In genomic region chr3:114217266-114217665, GRCh38 we compare ENCODE assay signal across 1 cellular context.
TF ChIP-seq lines count a peak whose summit lies in the region.

No MANE protein-coding gene starts in this region.

TF ChIP-seq in SK-N-SH, 30 proteins besides CTCF, POLR2A, EP300 and RAD21 (continued from another document):
- no peak for TF ChIP-seq ZBTB33 (IDR thresholded peaks at IDR 0.05; ENCODE audit: borderline replicate concordance, low read depth)
- TF ChIP-seq TEAD4 (IDR thresholded peaks at IDR 0.05; ENCODE audit: borderline replicate concordance, insufficient read depth) = no peak
- no peak for TF ChIP-seq FOSL2 (IDR thresholded peaks at IDR 0.05; ENCODE audit: borderline replicate concordance, low read depth)
- TF ChIP-seq MEF2A (IDR thresholded peaks at IDR 0.05; ENCODE audit: borderline replicate concordance, low read depth) = no peak
- TF ChIP-seq NFIC (IDR thresholded peaks at IDR 0.05; ENCODE audit: borderline replicate concordance) = no peak
- no peak for TF ChIP-seq RXRA (IDR thresholded peaks at IDR 0.05; ENCODE audit: borderline replicate concordance, low read depth)
- no peak for TF ChIP-seq TAF1 (IDR thresholded peaks at IDR 0.05; ENCODE audit: borderline replicate concordance, low read depth, low read length)
- no peak for TF ChIP-seq RFX5 (IDR thresholded peaks at IDR 0.05; ENCODE audit: low read length)
- no peak for TF ChIP-seq TCF12 (IDR thresholded peaks at IDR 0.05)
- no peak for TF ChIP-seq USF2 (IDR thresholded peaks at IDR 0.05; ENCODE audit: borderline replicate concordance, low read depth, low read length)
- no peak for TF ChIP-seq SIN3A (IDR thresholded peaks at IDR 0.05; ENCODE audit: borderline replicate concordance, low read depth, low read length)
- TF ChIP-seq CHD2 (IDR thresholded peaks at IDR 0.05; ENCODE audit: low read length, partially characterized antibody) = no peak
- TF ChIP-seq REST (IDR thresholded peaks at IDR 0.05; ENCODE audit: low read depth, low read length) = no peak
- TF ChIP-seq FOXJ3 (CRISPR knock-in tag; IDR thresholded peaks at IDR 0.05) = no peak
TF ChIP-seq in SK-N-SH: peak in this region for 0.
